In the genomic region with DNA sequence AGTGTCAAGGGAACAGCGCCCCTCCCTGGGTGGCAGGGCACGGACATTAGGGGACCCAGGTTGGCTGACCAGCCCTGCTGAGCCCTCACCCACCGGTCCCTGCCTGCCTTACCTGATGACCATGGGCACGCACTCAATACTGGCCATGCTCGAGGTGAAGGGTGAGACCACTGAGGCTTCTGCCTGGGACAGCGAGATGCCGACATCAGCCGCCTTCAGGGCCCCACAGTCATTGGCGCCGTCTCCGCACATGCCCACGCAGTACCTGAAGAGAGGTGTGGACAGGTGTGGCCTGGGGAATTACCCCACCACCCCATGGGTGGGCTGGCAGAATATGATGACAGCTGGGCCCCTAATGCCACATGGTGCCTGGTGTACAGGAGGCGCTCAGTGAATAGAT, we compare ENCODE assay signal across 27 cellular contexts.
"Had no signal": no experiment of that assay in that cellular context is flagged by ENCODE, and none has a peak within 500 bp of the region (broad histone marks: within the 10 kb centered on the region; RNA-seq: fewer than 3 reads in every experiment).

No MANE protein-coding gene starts in this region.

- H3K4me1 ChIP-seq: gastrocnemius medialis, left lung, lower lobe of right lung had no signal

- FAIRE-seq: endometrium, islet of Langerhans, keratinocyte had no signal

- H3K4me1 Mint-ChIP-seq: endodermal cell, naive B cell had no signal

- H3K4me3 Mint-ChIP-seq: dendritic cell treated with granulocyte-macrophage colony-stimulating factor and Interleukin-4, amounts not matched to agents 40 ng/mL and 50 ng/mL, for 4 days; effector memory CD8-positive, alpha-beta T cell; endodermal cell; mesothelial cell of epicardium had no signal

- H3K27ac ChIP-seq: epithelial cell of prostate, esophagus squamous epithelium, gastrocnemius medialis, heart right ventricle, left lung, lower lobe of right lung had no signal

- H3K9me3 Mint-ChIP-seq: dendritic cell treated with granulocyte-macrophage colony-stimulating factor and Interleukin-4, amounts not matched to agents 40 ng/mL and 50 ng/mL, for 4 days; effector memory CD8-positive, alpha-beta T cell; endodermal cell; mesothelial cell of epicardium; naive B cell had no signal

- H3K9me3 ChIP-seq: esophagus squamous epithelium, gastrocnemius medialis, heart right ventricle, left lung, lower lobe of right lung, mucosa of descending colon had no signal

- H3K4me3 ChIP-seq: esophagus squamous epithelium, gastrocnemius medialis, heart right ventricle, left lung, lower lobe of right lung, mucosa of descending colon had no signal

- DNase-seq: cortex of kidney; effector CD8-positive, alpha-beta T cell; effector memory CD8-positive, alpha-beta T cell; endodermal cell; erythroblast; esophagus squamous epithelium; foreskin fibroblast; foreskin melanocyte; gastrocnemius medialis; glutamatergic neuron; head of caudate nucleus; heart right ventricle; hippocampal formation; left cardiac atrium; left lung; left ventricle myocardium superior; lower lobe of right lung; mesenchymal stem cell; mucosa of descending colon; naive B cell had no signal

- ATAC-seq: effector memory CD8-positive, alpha-beta T cell; esophagus mucosa; gastrocnemius medialis; heart right ventricle; left cardiac atrium; left lung; left ventricle myocardium superior; lower lobe of right lung; mucosa of descending colon had no signal

- H3K27ac Mint-ChIP-seq: dendritic cell treated with granulocyte-macrophage colony-stimulating factor and Interleukin-4, amounts not matched to agents 40 ng/mL and 50 ng/mL, for 4 days; endodermal cell; mesothelial cell of epicardium had no signal

- H3K27me3 ChIP-seq: esophagus squamous epithelium, gastrocnemius medialis, heart right ventricle had no signal
